ENCODE assay signal across 8 cellular contexts in genomic region chr2:201860541-201861154, GRCh38. TPM values are rescaled to one million over a fixed set of nuclear protein-coding genes. Genes with fewer than 3 reads are reported as not detected.
A peak's percentile ranks its signal among the peaks of the same experiment; 100 is the strongest.
DNase-seq lines count a peak whose midpoint lies in the region; ATAC-seq and TF ChIP-seq lines count a peak whose summit lies in the region.

No MANE protein-coding gene starts in this region.

- H3K4me1 ChIP-seq in HCT116 (ENCODE audit: control insufficient read depth in 1 of 2, insufficient read depth in 2 of 2, low read length in 2 of 2) = peaks cover 0 to 4% of the 10 kb centered on the region in 2 experiments; a peak in 1 of 4 replicates

- peak; percentile 80 to 82 (median 81) for TF ChIP-seq CTCF in HCT116 (IDR thresholded peaks at IDR 0.05 in 2 of 3, conservative IDR thresholded peaks at IDR 0.05 in 1 of 3; ENCODE audit: borderline replicate concordance in 1 of 3, insufficient read depth in 1 of 3, low read depth in 2 of 3, low read length in 2 of 3)

- no peaks in the 10 kb centered on the region for H3K36me3 Mint-ChIP-seq in T-helper 2 cell treated with Interferon-gamma antibody and Interleukin-4, amounts not matched to agents 5 μg/mL and 100 μg/mL, for 36 hours (ENCODE audit: low read depth)

- H3K4me3 ChIP-seq in HCT116 (replicated peaks in 1 of 2; ENCODE audit: low read depth in 1 of 2, low read length in 2 of 2) = no peak overlapping the region

- peaks cover 15% of the 10 kb centered on the region for H3K4me1 Mint-ChIP-seq in T-helper 2 cell treated with Interferon-gamma antibody and Interleukin-4, amounts not matched to agents 5 μg/mL and 100 μg/mL, for 36 hours (ENCODE audit: low read depth)

- no peaks in the 10 kb centered on the region for H3K9me3 Mint-ChIP-seq in T-helper 2 cell treated with Interferon-gamma antibody and Interleukin-4, amounts not matched to agents 5 μg/mL and 100 μg/mL, for 36 hours

- no peak for TF ChIP-seq POLR2A in HCT116 (IDR thresholded peaks at IDR 0.05; ENCODE audit: borderline replicate concordance, extremely low read depth, insufficient read depth, insufficient read length)

- no peaks in the 10 kb centered on the region for H3K9me3 ChIP-seq in HCT116 (ENCODE audit: control insufficient read depth in 1 of 2, insufficient read depth in 1 of 2, low read depth in 1 of 2, low read length in 2 of 2)

- H3K9ac ChIP-seq in HCT116 (ENCODE audit: low read length) = no peak overlapping the region

- H3K27me3 ChIP-seq in HCT116 (ENCODE audit: insufficient read depth, low read length) = no peaks in the 10 kb centered on the region

- POLR2A ChIA-PET in HCT116 (lab: Charles Lee) = no interaction called here

- H3K9me2 ChIP-seq in HCT116 (ENCODE audit: insufficient read depth) = no peaks in the 10 kb centered on the region

- CTCF ChIA-PET in HCT116 (lab: Charles Lee) = interaction anchor here (0.7 to 1.9 kb wide), 10 partner anchors 10 to 324 kb away, joined by 3 to 19 read pairs (median 4); no protein-coding TSS in a partner anchor

- no peak overlapping the region for H3K27ac Mint-ChIP-seq in T-helper 2 cell treated with Interferon-gamma antibody and Interleukin-4, amounts not matched to agents 5 μg/mL and 100 μg/mL, for 36 hours

- H3K36me3 ChIP-seq in HCT116 (ENCODE audit: control insufficient read depth in 1 of 2, insufficient read depth in 2 of 2, low read length in 2 of 2) = no peaks in the 10 kb centered on the region

- peak; percentile 73 for DNase-seq in SIG-M5 treated with dmso at 0.1 percent for 504 hours (lab: John Stamatoyannopoulos, UW; ENCODE audit: unreplicated experiment)
- no peak for DNase-seq in SIG-M5 (lab: John Stamatoyannopoulos, UW)
- peak; percentile 56 for DNase-seq in HCT116 (ENCODE audit: low read depth, low spot score)
- DNase-seq in NCI-H1930 (lab: John Stamatoyannopoulos, UW) = peak; percentile 65 to 73
- peak; percentile 28 for DNase-seq in T-helper 2 cell treated with Interferon-gamma antibody and Interleukin-4, amounts not matched to agents 5 μg/mL and 100 μg/mL, for 36 hours (ENCODE audit: low spot score)
- peak; percentile 94 for DNase-seq in cerebellar cortex (ENCODE audit: low spot score)
- peak; percentile 78 for DNase-seq in kidney tubule cell (ENCODE audit: low spot score)
- DNase-seq in stimulated activated CD8-positive, alpha-beta memory T cell treated with anti-CD3 and anti-CD28 coated beads, Interleukin-12 subunit alpha, Interleukin-12 subunit beta, amount 100 ng/mL, for 1 hour (ENCODE audit: low read depth) = peak; percentile 4

- H3K79me2 ChIP-seq in HCT116 (ENCODE audit: insufficient read depth, low read length) = no peaks in the 10 kb centered on the region

- intact Hi-C loops in HCT116 (cut with micrococcal nuclease) = loop anchor here (1.0 to 2.0 kb wide), 3 partner anchors 64 to 318 kb away; no protein-coding TSS in a partner anchor

- no peak overlapping the region for H3K4me3 Mint-ChIP-seq in T-helper 2 cell treated with Interferon-gamma antibody and Interleukin-4, amounts not matched to agents 5 μg/mL and 100 μg/mL, for 36 hours

- H3K4me2 ChIP-seq in HCT116 (ENCODE audit: low read length) = peak overlapping the region; percentile 44

- peak overlapping the region; percentile 94 for H2AFZ ChIP-seq in HCT116 (ENCODE audit: low read depth, low read length, poor library complexity, severe bottlenecking)

- H3K27me3 Mint-ChIP-seq in T-helper 2 cell treated with Interferon-gamma antibody and Interleukin-4, amounts not matched to agents 5 μg/mL and 100 μg/mL, for 36 hours (ENCODE audit: low read depth) = peaks cover 53% of the 10 kb centered on the region

- ATAC-seq in HCT116 = peak; percentile 99

- no peak overlapping the region for H3K27ac ChIP-seq in HCT116 (ENCODE audit: low read depth, low read length)

- RAD21 ChIA-PET in HCT116 (lab: Charles Lee; ENCODE audit: low non-redundant PET in 1 of 2, low total read pairs in 2 of 2, uncharacterized antibody in 2 of 2, unreplicated experiment in 2 of 2) = interaction anchor here in 1 of 2 experiments (1.1 kb wide), 1 partner anchor 196 kb away, joined by 3 read pairs; no protein-coding TSS in a partner anchor

- no TSS peak for BruUV-seq in HCT116 (replicated peaks; lab: Mats Ljungman, UMichigan)

- H4K20me1 ChIP-seq in HCT116 (ENCODE audit: insufficient read depth) = no peaks in the 10 kb centered on the region

- peak; percentile 95 for TF ChIP-seq RAD21 in HCT116 (IDR thresholded peaks at IDR 0.05; ENCODE audit: low read depth)

TF ChIP-seq in HCT116, 20 proteins besides CTCF, POLR2A, EP300 and RAD21:
- TF ChIP-seq, protein P1, sequence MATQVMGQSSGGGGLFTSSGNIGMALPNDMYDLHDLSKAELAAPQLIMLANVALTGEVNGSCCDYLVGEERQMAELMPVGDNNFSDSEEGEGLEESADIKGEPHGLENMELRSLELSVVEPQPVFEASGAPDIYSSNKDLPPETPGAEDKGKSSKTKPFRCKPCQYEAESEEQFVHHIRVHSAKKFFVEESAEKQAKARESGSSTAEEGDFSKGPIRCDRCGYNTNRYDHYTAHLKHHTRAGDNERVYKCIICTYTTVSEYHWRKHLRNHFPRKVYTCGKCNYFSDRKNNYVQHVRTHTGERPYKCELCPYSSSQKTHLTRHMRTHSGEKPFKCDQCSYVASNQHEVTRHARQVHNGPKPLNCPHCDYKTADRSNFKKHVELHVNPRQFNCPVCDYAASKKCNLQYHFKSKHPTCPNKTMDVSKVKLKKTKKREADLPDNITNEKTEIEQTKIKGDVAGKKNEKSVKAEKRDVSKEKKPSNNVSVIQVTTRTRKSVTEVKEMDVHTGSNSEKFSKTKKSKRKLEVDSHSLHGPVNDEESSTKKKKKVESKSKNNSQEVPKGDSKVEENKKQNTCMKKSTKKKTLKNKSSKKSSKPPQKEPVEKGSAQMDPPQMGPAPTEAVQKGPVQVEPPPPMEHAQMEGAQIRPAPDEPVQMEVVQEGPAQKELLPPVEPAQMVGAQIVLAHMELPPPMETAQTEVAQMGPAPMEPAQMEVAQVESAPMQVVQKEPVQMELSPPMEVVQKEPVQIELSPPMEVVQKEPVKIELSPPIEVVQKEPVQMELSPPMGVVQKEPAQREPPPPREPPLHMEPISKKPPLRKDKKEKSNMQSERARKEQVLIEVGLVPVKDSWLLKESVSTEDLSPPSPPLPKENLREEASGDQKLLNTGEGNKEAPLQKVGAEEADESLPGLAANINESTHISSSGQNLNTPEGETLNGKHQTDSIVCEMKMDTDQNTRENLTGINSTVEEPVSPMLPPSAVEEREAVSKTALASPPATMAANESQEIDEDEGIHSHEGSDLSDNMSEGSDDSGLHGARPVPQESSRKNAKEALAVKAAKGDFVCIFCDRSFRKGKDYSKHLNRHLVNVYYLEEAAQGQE (IDR thresholded peaks at IDR 0.05; ENCODE audit: low read depth) = no peak
- TF ChIP-seq CEBPB (IDR thresholded peaks at IDR 0.05; ENCODE audit: low read depth) = no peak
- TF ChIP-seq, protein P2, sequence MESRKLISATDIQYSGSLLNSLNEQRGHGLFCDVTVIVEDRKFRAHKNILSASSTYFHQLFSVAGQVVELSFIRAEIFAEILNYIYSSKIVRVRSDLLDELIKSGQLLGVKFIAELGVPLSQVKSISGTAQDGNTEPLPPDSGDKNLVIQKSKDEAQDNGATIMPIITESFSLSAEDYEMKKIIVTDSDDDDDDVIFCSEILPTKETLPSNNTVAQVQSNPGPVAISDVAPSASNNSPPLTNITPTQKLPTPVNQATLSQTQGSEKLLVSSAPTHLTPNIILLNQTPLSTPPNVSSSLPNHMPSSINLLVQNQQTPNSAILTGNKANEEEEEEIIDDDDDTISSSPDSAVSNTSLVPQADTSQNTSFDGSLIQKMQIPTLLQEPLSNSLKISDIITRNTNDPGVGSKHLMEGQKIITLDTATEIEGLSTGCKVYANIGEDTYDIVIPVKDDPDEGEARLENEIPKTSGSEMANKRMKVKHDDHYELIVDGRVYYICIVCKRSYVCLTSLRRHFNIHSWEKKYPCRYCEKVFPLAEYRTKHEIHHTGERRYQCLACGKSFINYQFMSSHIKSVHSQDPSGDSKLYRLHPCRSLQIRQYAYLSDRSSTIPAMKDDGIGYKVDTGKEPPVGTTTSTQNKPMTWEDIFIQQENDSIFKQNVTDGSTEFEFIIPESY (IDR thresholded peaks at IDR 0.05; ENCODE audit: extremely low read depth, insufficient replicate concordance, low read length) = no peak
- TF ChIP-seq CBX3 (IDR thresholded peaks at IDR 0.05; ENCODE audit: low read depth) = no peak
- TF ChIP-seq EZH2 (IDR thresholded peaks at IDR 0.05) = no peak
- no peak for TF ChIP-seq TCF7L2 (IDR thresholded peaks at IDR 0.05; ENCODE audit: borderline replicate concordance, extremely low read depth, insufficient read depth, insufficient read length)
- no peak for TF ChIP-seq EZH2phosphoT487 (IDR thresholded peaks at IDR 0.05; ENCODE audit: borderline replicate concordance)
- no peak for TF ChIP-seq SRF (IDR thresholded peaks at IDR 0.05; ENCODE audit: low read depth)
- TF ChIP-seq ATF3 (IDR thresholded peaks at IDR 0.05) = no peak

RNA-seq across cellular contexts. Expression of gene CDK15, which starts 54.3 kb away (rescaled TPM):
- not detected for total RNA-seq in HCT116 (2021; ENCODE audit: unreplicated experiment)
- polyA plus RNA-seq in HCT116 (2012) = not detected in 2 replicates
